In genomic region chr1:227729144-227729880, GRCh38 we compare ENCODE assay signal across 8 cellular contexts. TPM values are rescaled to one million over a fixed set of nuclear protein-coding genes. Genes with fewer than 3 reads are reported as not detected.
DNase-seq lines count a peak whose midpoint lies in the region; ATAC-seq and TF ChIP-seq lines count a peak whose summit lies in the region.

No MANE protein-coding gene starts in this region.

- ATAC-seq in upper lobe of right lung, result no peak
- no peak for ATAC-seq in GM18861 (IDR thresholded peaks at IDR 0.05; ENCODE audit: unreplicated experiment)
- no peak for ATAC-seq in HG03520 (IDR thresholded peaks at IDR 0.05; ENCODE audit: unreplicated experiment)

- H3K27ac ChIP-seq in ascending aorta (peak overlapping the region; percentile 67 to 73), liver (ENCODE audit: low read depth in 1 of 2, low read length in 2 of 2) (peak overlapping the region; percentile 80 to 87), upper lobe of right lung (peak overlapping the region; percentile 55)

- no peak for TF ChIP-seq CTCF in ascending aorta (IDR thresholded peaks at IDR 0.05)
- TF ChIP-seq CTCF in liver (IDR thresholded peaks at IDR 0.05; ENCODE audit: low read depth, low read length, missing input control), result no peak
- TF ChIP-seq CTCF in upper lobe of right lung (IDR thresholded peaks at IDR 0.05), result no peak

- intact Hi-C loops in activated naive CD4-positive, alpha-beta T cell treated with anti-CD3 and anti-CD28 coated beads for 36 hours (cut with micrococcal nuclease), result loop anchor here (5.0 kb wide), 1 partner anchor 187 kb away; no protein-coding TSS in a partner anchor
- intact Hi-C loops in ascending aorta (cut with DNase I) (loop anchor here (2.0 to 5.0 kb wide), 2 partner anchors 167 to 1322 kb away; partner anchors contain the start of genes PARP1 and ZNF678), upper lobe of right lung (cut with DNase I) (no loop called here)

- H3K27me3 ChIP-seq in ascending aorta, result no peaks in the 10 kb centered on the region
- H3K27me3 ChIP-seq in liver (ENCODE audit: control insufficient read depth in 4 of 4, insufficient read depth in 4 of 4, low read length in 3 of 4), result no peaks in the 10 kb centered on the region
- H3K27me3 ChIP-seq in upper lobe of right lung, result no peaks in the 10 kb centered on the region

- 51% methylated on average over 5 of the region's 5 CpGs for WGBS in liver

- H3K27me3 Mint-ChIP-seq in activated naive CD4-positive, alpha-beta T cell treated with anti-CD3 and anti-CD28 coated beads for 36 hours (ENCODE audit: low read depth), result peaks cover 4% of the 10 kb centered on the region

- H3K4me3 ChIP-seq in ascending aorta (peak overlapping the region; percentile 51 to 71), liver (ENCODE audit: low read depth in 1 of 3, low read length in 3 of 3) (peak overlapping the region; percentile 64 to 83 (median 70)), upper lobe of right lung (peak overlapping the region; percentile 61)

- peaks cover 5% of the 10 kb centered on the region for H3K36me3 Mint-ChIP-seq in activated naive CD4-positive, alpha-beta T cell treated with anti-CD3 and anti-CD28 coated beads for 36 hours (ENCODE audit: low read depth)

- no peaks in the 10 kb centered on the region for H3K9me3 Mint-ChIP-seq in activated naive CD4-positive, alpha-beta T cell treated with anti-CD3 and anti-CD28 coated beads for 36 hours

- H3K27ac Mint-ChIP-seq in activated naive CD4-positive, alpha-beta T cell treated with anti-CD3 and anti-CD28 coated beads for 36 hours, result no peak overlapping the region

- peaks cover 29% of the 10 kb centered on the region for H3K4me1 Mint-ChIP-seq in activated naive CD4-positive, alpha-beta T cell treated with anti-CD3 and anti-CD28 coated beads for 36 hours (ENCODE audit: low read depth)

- H3K9me3 ChIP-seq in ascending aorta (no peaks in the 10 kb centered on the region), liver (ENCODE audit: control insufficient read depth in 4 of 4, low read length in 3 of 4) (no peaks in the 10 kb centered on the region), upper lobe of right lung (no peaks in the 10 kb centered on the region)

- DNase-seq in activated naive CD4-positive, alpha-beta T cell treated with anti-CD3 and anti-CD28 coated beads for 36 hours, result no peak
- no peak for DNase-seq in activated naive CD4-positive, alpha-beta T cell treated with Interleukin-2 at 50 U/mL for 16 hours
- DNase-seq in ascending aorta (ENCODE audit: low spot score in 2 of 2) (no peak), upper lobe of right lung (no peak), cerebellum (ENCODE audit: low spot score) (no peak)

- H3K36me3 ChIP-seq in ascending aorta (peaks cover 7 to 23% of the 10 kb centered on the region in 2 donors), liver (ENCODE audit: control insufficient read depth in 4 of 4, insufficient read depth in 3 of 4, low read depth in 1 of 4, low read length in 3 of 4) (peaks cover 0 to 17% (median 4%) of the 10 kb centered on the region in 4 donors), upper lobe of right lung (peaks cover 20% of the 10 kb centered on the region)

- no peak for TF ChIP-seq RAD21 in liver (IDR thresholded peaks at IDR 0.05)

- peaks cover 0 to 4% of the 10 kb centered on the region in 2 donors for H3K4me1 ChIP-seq in ascending aorta
- peaks cover 21 to 62% (median 49%) of the 10 kb centered on the region in 4 donors for H3K4me1 ChIP-seq in liver (ENCODE audit: control insufficient read depth in 4 of 4, insufficient read depth in 4 of 4, low read length in 3 of 4)
- H3K4me1 ChIP-seq in upper lobe of right lung, result peaks cover 30% of the 10 kb centered on the region

- peak overlapping the region; percentile 82 for H3K4me3 Mint-ChIP-seq in activated naive CD4-positive, alpha-beta T cell treated with anti-CD3 and anti-CD28 coated beads for 36 hours

- H3K9ac ChIP-seq in liver (ENCODE audit: low read depth in 1 of 2, low read length in 2 of 2), result peak overlapping the region; percentile 72 to 73

- CTCF ChIA-PET in activated naive CD4-positive, alpha-beta T cell treated with anti-CD3 and anti-CD28 coated beads for 36 hours (lab: Charles Lee), result interaction anchor here (1.7 kb wide), 1 partner anchor 33 kb away, joined by 3 read pairs; no protein-coding TSS in a partner anchor

TF ChIP-seq in liver, 16 proteins besides CTCF, POLR2A, EP300 and RAD21:
- TF ChIP-seq TAF1 (conservative IDR thresholded peaks at IDR 0.05) (no peak), SP1 (IDR thresholded peaks at IDR 0.05) (no peak), RXRA (IDR thresholded peaks at IDR 0.05) (no peak), NR2F2 (IDR thresholded peaks at IDR 0.05) (no peak), GABPA (IDR thresholded peaks at IDR 0.05 in 1 of 2, conservative IDR thresholded peaks at IDR 0.05 in 1 of 2) (no peak), FOXA2 (IDR thresholded peaks at IDR 0.05) (no peak), EGR1 (IDR thresholded peaks at IDR 0.05; ENCODE audit: low read depth in 2 of 2) (no peak), FOXA1 (IDR thresholded peaks at IDR 0.05) (no peak), HNF4A (conservative IDR thresholded peaks at IDR 0.05) (no peak), YY1 (IDR thresholded peaks at IDR 0.05) (no peak), JUND (IDR thresholded peaks at IDR 0.05) (no peak), HNF4G (IDR thresholded peaks at IDR 0.05) (no peak)
- TF ChIP-seq, protein P1, sequence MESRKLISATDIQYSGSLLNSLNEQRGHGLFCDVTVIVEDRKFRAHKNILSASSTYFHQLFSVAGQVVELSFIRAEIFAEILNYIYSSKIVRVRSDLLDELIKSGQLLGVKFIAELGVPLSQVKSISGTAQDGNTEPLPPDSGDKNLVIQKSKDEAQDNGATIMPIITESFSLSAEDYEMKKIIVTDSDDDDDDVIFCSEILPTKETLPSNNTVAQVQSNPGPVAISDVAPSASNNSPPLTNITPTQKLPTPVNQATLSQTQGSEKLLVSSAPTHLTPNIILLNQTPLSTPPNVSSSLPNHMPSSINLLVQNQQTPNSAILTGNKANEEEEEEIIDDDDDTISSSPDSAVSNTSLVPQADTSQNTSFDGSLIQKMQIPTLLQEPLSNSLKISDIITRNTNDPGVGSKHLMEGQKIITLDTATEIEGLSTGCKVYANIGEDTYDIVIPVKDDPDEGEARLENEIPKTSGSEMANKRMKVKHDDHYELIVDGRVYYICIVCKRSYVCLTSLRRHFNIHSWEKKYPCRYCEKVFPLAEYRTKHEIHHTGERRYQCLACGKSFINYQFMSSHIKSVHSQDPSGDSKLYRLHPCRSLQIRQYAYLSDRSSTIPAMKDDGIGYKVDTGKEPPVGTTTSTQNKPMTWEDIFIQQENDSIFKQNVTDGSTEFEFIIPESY (IDR thresholded peaks at IDR 0.05), result no peak
- TF ChIP-seq, protein P2, sequence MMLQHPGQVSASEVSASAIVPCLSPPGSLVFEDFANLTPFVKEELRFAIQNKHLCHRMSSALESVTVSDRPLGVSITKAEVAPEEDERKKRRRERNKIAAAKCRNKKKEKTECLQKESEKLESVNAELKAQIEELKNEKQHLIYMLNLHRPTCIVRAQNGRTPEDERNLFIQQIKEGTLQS (IDR thresholded peaks at IDR 0.05), result no peak
- TF ChIP-seq, protein P3, sequence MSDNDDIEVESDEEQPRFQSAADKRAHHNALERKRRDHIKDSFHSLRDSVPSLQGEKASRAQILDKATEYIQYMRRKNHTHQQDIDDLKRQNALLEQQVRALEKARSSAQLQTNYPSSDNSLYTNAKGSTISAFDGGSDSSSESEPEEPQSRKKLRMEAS (IDR thresholded peaks at IDR 0.05), result no peak
- TF ChIP-seq, protein P4, sequence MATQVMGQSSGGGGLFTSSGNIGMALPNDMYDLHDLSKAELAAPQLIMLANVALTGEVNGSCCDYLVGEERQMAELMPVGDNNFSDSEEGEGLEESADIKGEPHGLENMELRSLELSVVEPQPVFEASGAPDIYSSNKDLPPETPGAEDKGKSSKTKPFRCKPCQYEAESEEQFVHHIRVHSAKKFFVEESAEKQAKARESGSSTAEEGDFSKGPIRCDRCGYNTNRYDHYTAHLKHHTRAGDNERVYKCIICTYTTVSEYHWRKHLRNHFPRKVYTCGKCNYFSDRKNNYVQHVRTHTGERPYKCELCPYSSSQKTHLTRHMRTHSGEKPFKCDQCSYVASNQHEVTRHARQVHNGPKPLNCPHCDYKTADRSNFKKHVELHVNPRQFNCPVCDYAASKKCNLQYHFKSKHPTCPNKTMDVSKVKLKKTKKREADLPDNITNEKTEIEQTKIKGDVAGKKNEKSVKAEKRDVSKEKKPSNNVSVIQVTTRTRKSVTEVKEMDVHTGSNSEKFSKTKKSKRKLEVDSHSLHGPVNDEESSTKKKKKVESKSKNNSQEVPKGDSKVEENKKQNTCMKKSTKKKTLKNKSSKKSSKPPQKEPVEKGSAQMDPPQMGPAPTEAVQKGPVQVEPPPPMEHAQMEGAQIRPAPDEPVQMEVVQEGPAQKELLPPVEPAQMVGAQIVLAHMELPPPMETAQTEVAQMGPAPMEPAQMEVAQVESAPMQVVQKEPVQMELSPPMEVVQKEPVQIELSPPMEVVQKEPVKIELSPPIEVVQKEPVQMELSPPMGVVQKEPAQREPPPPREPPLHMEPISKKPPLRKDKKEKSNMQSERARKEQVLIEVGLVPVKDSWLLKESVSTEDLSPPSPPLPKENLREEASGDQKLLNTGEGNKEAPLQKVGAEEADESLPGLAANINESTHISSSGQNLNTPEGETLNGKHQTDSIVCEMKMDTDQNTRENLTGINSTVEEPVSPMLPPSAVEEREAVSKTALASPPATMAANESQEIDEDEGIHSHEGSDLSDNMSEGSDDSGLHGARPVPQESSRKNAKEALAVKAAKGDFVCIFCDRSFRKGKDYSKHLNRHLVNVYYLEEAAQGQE (IDR thresholded peaks at IDR 0.05), result no peak

RNA-seq across cellular contexts. Expression of gene JMJD4, which starts 5.8 kb away (rescaled TPM):
- total RNA-seq in activated naive CD4-positive, alpha-beta T cell treated with anti-CD3 and anti-CD28 coated beads for 36 hours, result 10 to 100 TPM; 11.3 to 11.7 TPM
- total RNA-seq in ascending aorta, result 10.6 TPM
- 10 to 100 TPM; 12.6 to 22.1 TPM for total RNA-seq in liver
- 10 to 100 TPM; 12.4 to 15.5 TPM for polyA plus RNA-seq in liver
- 15.1 TPM for total RNA-seq in upper lobe of right lung
- 12.5 TPM for total RNA-seq in cerebellum

RNA-seq across cellular contexts. Expression of gene SNAP47, which starts 5.9 kb away (rescaled TPM):
- 10 to 100 TPM; 18.7 to 23.0 TPM for total RNA-seq in activated naive CD4-positive, alpha-beta T cell treated with anti-CD3 and anti-CD28 coated beads for 36 hours
- 54.0 TPM for total RNA-seq in ascending aorta
- total RNA-seq in liver, result 10 to 100 TPM; 16.8 to 23.3 TPM
- 10 to 100 TPM; 15.3 to 15.7 TPM for polyA plus RNA-seq in liver
- total RNA-seq in upper lobe of right lung, result 27.7 TPM
- total RNA-seq in cerebellum, result 48.2 TPM
